10 cellular contexts compared by ENCODE assay signal in the genomic region with DNA sequence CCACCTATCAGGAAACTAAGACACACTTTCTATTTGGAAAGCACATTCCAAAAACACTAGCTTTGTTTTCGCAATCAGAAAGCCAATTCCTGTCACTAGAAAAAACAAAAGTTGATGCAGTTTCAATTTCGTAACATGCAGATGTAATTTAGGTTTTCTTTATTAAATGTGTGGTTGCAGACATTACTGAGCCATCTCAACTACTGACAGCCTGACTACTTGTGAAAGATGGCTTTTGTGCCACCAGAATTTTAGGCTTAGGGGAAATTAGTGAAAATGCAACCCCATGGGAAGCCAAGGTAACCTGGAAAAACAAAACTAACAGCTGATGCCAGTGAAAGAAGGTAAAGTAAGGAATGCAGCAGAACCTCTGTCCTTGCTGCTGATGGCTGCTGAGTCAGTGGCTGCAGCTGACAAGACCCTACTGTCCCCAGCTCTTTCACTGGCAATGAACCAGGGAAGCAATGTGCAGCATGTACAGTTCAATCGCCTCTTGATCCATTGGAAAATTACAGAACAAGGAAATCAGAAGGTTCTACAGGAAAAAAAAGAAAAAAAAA. TPM values are rescaled to one million over a fixed set of nuclear protein-coding genes. Genes with fewer than 3 reads are reported as not detected.
A peak's percentile ranks its signal among the peaks of the same experiment; 100 is the strongest.
DNase-seq lines count a peak whose midpoint lies in the region; ATAC-seq and TF ChIP-seq lines count a peak whose summit lies in the region.
"Had no signal": no experiment of that assay in that cellular context is flagged by ENCODE, and none has a peak within 500 bp of the region (broad histone marks: within the 10 kb centered on the region; RNA-seq: fewer than 3 reads in every experiment).

No MANE protein-coding gene starts in this region.

- no peaks in the 10 kb centered on the region for H3K9me3 ChIP-seq in RWPE2 (ENCODE audit: severe bottlenecking)

- H3K27me3 Mint-ChIP-seq in GM23338 (ENCODE audit: insufficient read depth, low read depth, poor library complexity) = peaks cover 6% of the 10 kb centered on the region

- H3K27ac ChIP-seq in GM23338 (ENCODE audit: low read depth) (0 out of 2 replicates have a peak overlapping the region, but pooled peaks have one; percentile 18), RWPE2 (ENCODE audit: poor library complexity, severe bottlenecking) (peak overlapping the region; percentile 96)

- H3K4me2 ChIP-seq in GM23338 = no peak overlapping the region

- H3K4me1 ChIP-seq in GM23338 (ENCODE audit: insufficient read depth) = peaks cover 26% of the 10 kb centered on the region
- H3K4me1 ChIP-seq in RWPE2 (ENCODE audit: insufficient read depth, poor library complexity, severe bottlenecking) = peaks cover 48% of the 10 kb centered on the region

- no peaks in the 10 kb centered on the region for H3K27me3 ChIP-seq in GM23338 (ENCODE audit: insufficient read depth)
- H3K27me3 ChIP-seq in RWPE2 (ENCODE audit: insufficient read depth, poor library complexity, severe bottlenecking) = no peaks in the 10 kb centered on the region

- DNase-seq in GM23338 (ENCODE audit: low spot score) (no peak), RWPE2 (ENCODE audit: low spot score) (no peak), fibroblast of mammary gland (ENCODE audit: low read depth) (peak; percentile 77), renal cortical epithelial cell (ENCODE audit: low read depth) (peak; percentile 73), NK-92 (lab: John Stamatoyannopoulos, UW; ENCODE audit: unreplicated experiment) (no peak)
- DNase-seq: activated naive CD4-positive, alpha-beta T cell treated with anti-CD3 and anti-CD28 coated beads, Interleukin-2, amount 50 U/mL, for 16 hours; NCI-H2171 treated with DMSO at 0.1 percent for 48 hours had no signal

- H3K9me2 ChIP-seq in GM23338 (ENCODE audit: insufficient read depth) = no peaks in the 10 kb centered on the region

- TF ChIP-seq CTCF in GM23338 (conservative IDR thresholded peaks at IDR 0.05; ENCODE audit: low read depth in 2 of 2) = no peak
- no peak for TF ChIP-seq CTCF in RWPE2 (IDR thresholded peaks at IDR 0.05; ENCODE audit: poor library complexity, severe bottlenecking)
- no peak for TF ChIP-seq CTCF in fibroblast of mammary gland (conservative IDR thresholded peaks at IDR 0.05; ENCODE audit: control insufficient read depth, insufficient read depth, low read depth, low read length)

- H3K79me2 ChIP-seq in GM23338 (replicated peaks; ENCODE audit: insufficient read depth) = peaks cover 5% of the 10 kb centered on the region; the same call in 1 of the 2 replicates

- no peak overlapping the region for H3K4me3 ChIP-seq in GM23338
- H3K4me3 ChIP-seq in RWPE2 (ENCODE audit: severe bottlenecking) = no peak overlapping the region
- H3K4me3 ChIP-seq in fibroblast of mammary gland (ENCODE audit: control insufficient read depth, low read depth, low read length) = no peak overlapping the region

- H2AFZ ChIP-seq in GM23338 = no peak overlapping the region

- ATAC-seq in GM23338 (peak; percentile 35; the same call in 2 of the 3 replicates), RWPE2 (ENCODE audit: low read depth) (no peak), GM21619 (IDR thresholded peaks at IDR 0.05; ENCODE audit: unreplicated experiment) (no peak), HG03139 (IDR thresholded peaks at IDR 0.05; ENCODE audit: unreplicated experiment) (no peak), GM18858 (IDR thresholded peaks at IDR 0.05; ENCODE audit: unreplicated experiment) (no peak)

- no peaks in the 10 kb centered on the region for H3K36me3 ChIP-seq in GM23338 (ENCODE audit: insufficient read depth)
- H3K36me3 ChIP-seq in RWPE2 (ENCODE audit: low read depth) = peaks cover 35% of the 10 kb centered on the region

- H4K20me1 ChIP-seq in GM23338 (replicated peaks; ENCODE audit: insufficient read depth) = no peaks in the 10 kb centered on the region

- H3F3A ChIP-seq in GM23338 (replicated peaks; ENCODE audit: low read depth) = no peaks in the 10 kb centered on the region

- H3K4me3 Mint-ChIP-seq in GM23338 = no peak overlapping the region

- peaks cover 61% of the 10 kb centered on the region for H3K4me1 Mint-ChIP-seq in GM23338

- H3K9me3 Mint-ChIP-seq in GM23338 = no peaks in the 10 kb centered on the region; the same call in 2 of the 3 replicates

- peaks cover 16% of the 10 kb centered on the region; the same call in 2 of the 3 replicates for H3K36me3 Mint-ChIP-seq in GM23338 (ENCODE audit: low read depth)

- H3K27ac Mint-ChIP-seq in GM23338 = peak overlapping the region; percentile 46; the same call in 1 of the 2 replicates

TF ChIP-seq in GM23338, 12 proteins besides CTCF, POLR2A, EP300 and RAD21 (continues in another document):
- TF ChIP-seq ZNF114 (CRISPR knock-in tag; IDR thresholded peaks at IDR 0.05) (no peak), EZH2 (IDR thresholded peaks at IDR 0.05; ENCODE audit: low read depth, unreplicated experiment) (no peak), POLR2AphosphoS5 (IDR thresholded peaks at IDR 0.05; ENCODE audit: low read depth) (no peak), STAT1 (IDR thresholded peaks at IDR 0.05; ENCODE audit: unreplicated experiment) (no peak), EZH2phosphoT487 (IDR thresholded peaks at IDR 0.05; ENCODE audit: unreplicated experiment) (no peak), CREB1 (CRISPR knock-in tag; IDR thresholded peaks at IDR 0.05; ENCODE audit: low read depth) (no peak), JUNB (IDR thresholded peaks at IDR 0.05; ENCODE audit: unreplicated experiment) (no peak)
- TF ChIP-seq, protein P1, sequence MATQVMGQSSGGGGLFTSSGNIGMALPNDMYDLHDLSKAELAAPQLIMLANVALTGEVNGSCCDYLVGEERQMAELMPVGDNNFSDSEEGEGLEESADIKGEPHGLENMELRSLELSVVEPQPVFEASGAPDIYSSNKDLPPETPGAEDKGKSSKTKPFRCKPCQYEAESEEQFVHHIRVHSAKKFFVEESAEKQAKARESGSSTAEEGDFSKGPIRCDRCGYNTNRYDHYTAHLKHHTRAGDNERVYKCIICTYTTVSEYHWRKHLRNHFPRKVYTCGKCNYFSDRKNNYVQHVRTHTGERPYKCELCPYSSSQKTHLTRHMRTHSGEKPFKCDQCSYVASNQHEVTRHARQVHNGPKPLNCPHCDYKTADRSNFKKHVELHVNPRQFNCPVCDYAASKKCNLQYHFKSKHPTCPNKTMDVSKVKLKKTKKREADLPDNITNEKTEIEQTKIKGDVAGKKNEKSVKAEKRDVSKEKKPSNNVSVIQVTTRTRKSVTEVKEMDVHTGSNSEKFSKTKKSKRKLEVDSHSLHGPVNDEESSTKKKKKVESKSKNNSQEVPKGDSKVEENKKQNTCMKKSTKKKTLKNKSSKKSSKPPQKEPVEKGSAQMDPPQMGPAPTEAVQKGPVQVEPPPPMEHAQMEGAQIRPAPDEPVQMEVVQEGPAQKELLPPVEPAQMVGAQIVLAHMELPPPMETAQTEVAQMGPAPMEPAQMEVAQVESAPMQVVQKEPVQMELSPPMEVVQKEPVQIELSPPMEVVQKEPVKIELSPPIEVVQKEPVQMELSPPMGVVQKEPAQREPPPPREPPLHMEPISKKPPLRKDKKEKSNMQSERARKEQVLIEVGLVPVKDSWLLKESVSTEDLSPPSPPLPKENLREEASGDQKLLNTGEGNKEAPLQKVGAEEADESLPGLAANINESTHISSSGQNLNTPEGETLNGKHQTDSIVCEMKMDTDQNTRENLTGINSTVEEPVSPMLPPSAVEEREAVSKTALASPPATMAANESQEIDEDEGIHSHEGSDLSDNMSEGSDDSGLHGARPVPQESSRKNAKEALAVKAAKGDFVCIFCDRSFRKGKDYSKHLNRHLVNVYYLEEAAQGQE (IDR thresholded peaks at IDR 0.05; ENCODE audit: unreplicated experiment) = no peak

RNA-seq across cellular contexts. Expression of a gene that starts 34.9 kb away (rescaled TPM):
- total RNA-seq in GM23338 (2014; rRNA removed; shearing (Covaris generic)) = 25.9 and 28.0 TPM in 2 replicates
- 32.9 and 35.9 TPM in 2 replicates for polyA plus RNA-seq in GM23338 (2016; fragmentation: Nextera tagmentation; extraction: Ambion mirVana)
- total RNA-seq in renal cortical epithelial cell = 64.4 and 76.0 TPM in 2 replicates

Comparison
In these comparisons a context has a peak if more than half of its experiments do, and no peak if none do; other contexts are left out.
1. DNase-seq: peak in fibroblast of mammary gland (single experiment) and renal cortical epithelial cell (single experiment); none in GM23338 (single experiment), RWPE2 (single experiment) and NK-92 (single experiment).